Comparison of ENCODE assay signal across 20 cellular contexts in the genomic region with DNA sequence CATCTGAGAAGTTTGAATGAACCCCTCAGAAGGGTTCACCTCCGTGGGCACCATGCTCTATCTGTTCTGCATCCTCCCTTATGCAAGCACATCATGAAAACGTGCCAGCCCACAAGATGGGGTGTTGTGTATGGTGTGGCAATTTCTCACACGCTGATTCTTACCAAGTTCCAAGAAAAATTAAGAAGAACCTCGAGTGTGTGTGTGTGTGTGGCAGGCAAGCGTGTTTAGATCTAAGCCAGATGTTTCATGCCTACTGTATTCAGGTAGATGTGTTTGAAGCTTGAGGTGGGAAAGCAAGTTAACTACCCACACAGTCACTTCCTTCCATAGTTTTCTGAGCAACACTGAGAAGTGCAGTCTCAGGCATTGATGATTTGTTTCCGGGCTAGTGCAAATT.
A peak's percentile ranks its signal among the peaks of the same experiment; 100 is the strongest.
DNase-seq lines count a peak whose midpoint lies in the region; FAIRE-seq and TF ChIP-seq lines count a peak whose summit lies in the region.
"Had no signal": no experiment of that assay in that cellular context is flagged by ENCODE, and none has a peak within 500 bp of the region (broad histone marks: within the 10 kb centered on the region; RNA-seq: fewer than 3 reads in every experiment).

No MANE protein-coding gene starts in this region.

- peaks cover 45% of the 10 kb centered on the region for H3K4me1 Mint-ChIP-seq in activated CD4-positive, alpha-beta memory T cell treated with anti-CD3 and anti-CD28 coated beads for 36 hours (ENCODE audit: low read depth)
- H3K4me1 Mint-ChIP-seq in progenitor cell of endocrine pancreas (ENCODE audit: low read depth): no peaks in the 10 kb centered on the region

- no peak for FAIRE-seq in urothelium cell line (lab: Jason Lieb, UNC)
- FAIRE-seq: GM19239, TTC549 had no signal

- POLR2A ChIA-PET in activated CD4-positive, alpha-beta memory T cell treated with anti-CD3 and anti-CD28 coated beads for 36 hours (lab: Charles Lee): no interaction called here

- peak overlapping the region; percentile 77 for H3K27ac Mint-ChIP-seq in activated CD4-positive, alpha-beta memory T cell treated with anti-CD3 and anti-CD28 coated beads for 36 hours
- no peak overlapping the region for H3K27ac Mint-ChIP-seq in progenitor cell of endocrine pancreas

- no peaks in the 10 kb centered on the region for H3K9me3 Mint-ChIP-seq in activated CD4-positive, alpha-beta memory T cell treated with anti-CD3 and anti-CD28 coated beads for 36 hours
- peaks cover 7% of the 10 kb centered on the region for H3K9me3 Mint-ChIP-seq in progenitor cell of endocrine pancreas (ENCODE audit: low read depth)

- no peaks in the 10 kb centered on the region for H3K27me3 Mint-ChIP-seq in activated CD4-positive, alpha-beta memory T cell treated with anti-CD3 and anti-CD28 coated beads for 36 hours
- no peaks in the 10 kb centered on the region for H3K27me3 Mint-ChIP-seq in progenitor cell of endocrine pancreas

- intact Hi-C loops in activated CD4-positive, alpha-beta memory T cell treated with anti-CD3 and anti-CD28 coated beads for 36 hours (cut with micrococcal nuclease): loop anchor here (1.0 to 10.0 kb wide), 7 partner anchors 8 to 551 kb away; a partner anchor contains a TSS
- intact Hi-C loops in dorsolateral prefrontal cortex (cut with DNase I): no loop called here

- no peak for TF ChIP-seq CTCF in dorsolateral prefrontal cortex (IDR thresholded peaks at IDR 0.05 in 54 of 56, conservative IDR thresholded peaks at IDR 0.05 in 2 of 56; ENCODE audit: low read depth in 1 of 56, partially characterized antibody in 56 of 56)
- TF ChIP-seq CTCF in progenitor cell of endocrine pancreas (IDR thresholded peaks at IDR 0.05; ENCODE audit: unreplicated experiment): no peak

- H3K27ac ChIP-seq in dorsolateral prefrontal cortex: peak overlapping the region in 40 of 59 donors; percentile 2 to 77 (median 46)
- H3K27ac ChIP-seq: esophagus squamous epithelium had no signal

- no peak overlapping the region for H3K4me3 Mint-ChIP-seq in activated CD4-positive, alpha-beta memory T cell treated with anti-CD3 and anti-CD28 coated beads for 36 hours
- H3K4me3 Mint-ChIP-seq in progenitor cell of endocrine pancreas (ENCODE audit: low read depth): no peak overlapping the region

- H3K36me3 Mint-ChIP-seq in activated CD4-positive, alpha-beta memory T cell treated with anti-CD3 and anti-CD28 coated beads for 36 hours: peaks cover 43% of the 10 kb centered on the region
- H3K36me3 Mint-ChIP-seq in progenitor cell of endocrine pancreas (ENCODE audit: insufficient read depth): peaks cover 37% of the 10 kb centered on the region

- no peak overlapping the region for H3K4me3 ChIP-seq in dorsolateral prefrontal cortex
- H3K4me3 ChIP-seq: esophagus squamous epithelium, uterus had no signal

- DNase-seq in stimulated activated CD4-positive, alpha-beta T cell treated with anti-CD3 and anti-CD28 coated beads, Interleukin-15, amount 100 ng/mL, for 24 hours: peak; percentile 48
- DNase-seq in stimulated activated CD4-positive, alpha-beta T cell treated with anti-CD3 and anti-CD28 coated beads, Interleukin-2, amount 100 ng/mL, for 48 hours: no peak
- DNase-seq in activated CD4-positive, alpha-beta memory T cell treated with anti-CD3 and anti-CD28 coated beads for 36 hours: peak; percentile 62
- DNase-seq in dorsolateral prefrontal cortex: no peak
- no peak for DNase-seq in urothelium cell line (ENCODE audit: low spot score)
- no peak for DNase-seq in progenitor cell of endocrine pancreas (ENCODE audit: low spot score, unreplicated experiment)
- no peak for DNase-seq in NCI-H187 (lab: John Stamatoyannopoulos, UW)
- no peak for DNase-seq in NCI-H1694 treated with DMSO at 0.1 percent for 48 hours (lab: John Stamatoyannopoulos, UW)
- DNase-seq: amniotic stem cell; Caco-2; caudate nucleus; effector CD4-positive, alpha-beta T cell; esophagus squamous epithelium; HCEC 1CT; midbrain; NCI-H2081 treated with DMSO at 0.1 percent for 48 hours; NCI-H510A treated with DMSO at 0.1 percent for 48 hours; uterus had no signal

- H3K27me3 ChIP-seq in dorsolateral prefrontal cortex: no peaks in the 10 kb centered on the region
- H3K27me3 ChIP-seq: esophagus squamous epithelium, uterus had no signal

- CTCF ChIA-PET in activated CD4-positive, alpha-beta memory T cell treated with anti-CD3 and anti-CD28 coated beads for 36 hours (lab: Charles Lee): no interaction called here

Comparison
In these comparisons a context has a peak if more than half of its experiments do, and no peak if none do; other contexts are left out.
1. DNase-seq: peak in stimulated activated CD4-positive, alpha-beta T cell treated with anti-CD3 and anti-CD28 coated beads, Interleukin-15, amount 100 ng/mL, for 24 hours (single experiment) and activated CD4-positive, alpha-beta memory T cell treated with anti-CD3 and anti-CD28 coated beads for 36 hours (single experiment); none in stimulated activated CD4-positive, alpha-beta T cell treated with anti-CD3 and anti-CD28 coated beads, Interleukin-2, amount 100 ng/mL, for 48 hours (0 of 2), dorsolateral prefrontal cortex (0 of 10), urothelium cell line (single experiment), progenitor cell of endocrine pancreas (single experiment), NCI-H187 (0 of 2) and NCI-H1694 treated with DMSO at 0.1 percent for 48 hours (single experiment).